In the genomic region with DNA sequence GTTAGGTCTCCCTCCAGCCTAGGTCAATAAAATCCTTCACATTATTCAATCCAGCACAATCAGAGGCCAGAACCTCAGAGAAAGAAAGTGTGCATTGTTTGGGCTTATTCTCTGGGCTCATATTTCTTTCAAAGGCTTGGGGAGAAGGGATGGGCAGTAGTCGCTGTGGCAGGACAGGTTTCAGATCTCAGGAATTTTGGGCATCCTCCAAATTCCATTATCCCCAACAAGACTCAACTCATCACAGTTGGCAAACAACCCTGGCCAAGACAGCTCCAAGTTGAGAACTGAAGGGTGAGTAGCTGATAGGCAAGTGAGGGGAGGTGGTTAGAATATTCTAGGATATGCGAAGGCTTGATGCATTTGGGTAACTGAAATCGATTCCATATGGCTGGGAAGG, we compare ENCODE assay signal across 26 cellular contexts. TPM values are rescaled to one million over a fixed set of nuclear protein-coding genes. Genes with fewer than 3 reads are reported as not detected.
DNase-seq lines count a peak whose midpoint lies in the region; ATAC-seq, FAIRE-seq and TF ChIP-seq lines count a peak whose summit lies in the region.
"Had no signal": no experiment of that assay in that cellular context is flagged by ENCODE, and none has a peak within 500 bp of the region (broad histone marks: within the 10 kb centered on the region; RNA-seq: fewer than 3 reads in every experiment).

No MANE protein-coding gene starts in this region.

- H3K9me1 ChIP-seq in keratinocyte (ENCODE audit: control insufficient read depth, extremely low read depth, insufficient read depth, low read length) = no peaks in the 10 kb centered on the region

- in situ Hi-C loops in gastrocnemius medialis (cut with MboI; ENCODE audit: low sequenced_read_pairs in 4 of 4) = no loop called here

- POLR2A ChIA-PET in RWPE1 (lab: Yijun Ruan, JAX; ENCODE audit: low non-redundant PET) = no interaction called here

- peak overlapping the region; percentile 59; the same call in 1 of the 2 replicates for H3K27ac ChIP-seq in RWPE1
- H3K27ac ChIP-seq in keratinocyte (ENCODE audit: control insufficient read depth, insufficient read depth, low read length) = peak overlapping the region; percentile 0
- H3K27ac ChIP-seq in gastrocnemius medialis = no peak overlapping the region
- H3K27ac ChIP-seq: BLaER1 treated with 17β-estradiol and CSF1 and Interleukin-3, amounts not matched to agents 10 nM and 100 nM; GM23248; SK-N-MC had no signal

- H3K4me1 ChIP-seq in keratinocyte (ENCODE audit: control insufficient read depth, extremely low read depth, insufficient read depth, low read length) = peaks cover 28% of the 10 kb centered on the region
- H3K4me1 ChIP-seq in gastrocnemius medialis = no peaks in the 10 kb centered on the region
- H3K4me1 ChIP-seq: BLaER1 treated with 17β-estradiol and CSF1 and Interleukin-3, amounts not matched to agents 10 nM and 100 nM had no signal

- H4K20me1 ChIP-seq in keratinocyte (ENCODE audit: control insufficient read depth, extremely low read depth, insufficient read depth, low read length) = no peaks in the 10 kb centered on the region
- H4K20me1 ChIP-seq: BLaER1 treated with 17β-estradiol and CSF1 and Interleukin-3, amounts not matched to agents 10 nM and 100 nM had no signal

- no peak for TF ChIP-seq CTCF in RWPE1 (conservative IDR thresholded peaks at IDR 0.05; ENCODE audit: low read depth)
- TF ChIP-seq CTCF in bronchial epithelial cell (IDR thresholded peaks at IDR 0.05; ENCODE audit: insufficient read depth, low read length, severe bottlenecking) = no peak
- TF ChIP-seq CTCF in keratinocyte (optimal IDR thresholded peaks at IDR 0.05 in 1 of 3, IDR thresholded peaks at IDR 0.05 in 1 of 3, conservative IDR thresholded peaks at IDR 0.05 in 1 of 3; ENCODE audit: extremely low read depth in 1 of 3, insufficient read depth in 2 of 3, low read length in 3 of 3) = no peak
- TF ChIP-seq CTCF in gastrocnemius medialis (IDR thresholded peaks at IDR 0.05 in 4 of 5, conservative IDR thresholded peaks at IDR 0.05 in 1 of 5) = no peak

- intact Hi-C loops in gastrocnemius medialis (cut with DNase I; ENCODE audit: low total_unique reads) = no loop called here

- H3K36me3 ChIP-seq in bronchial epithelial cell (ENCODE audit: control insufficient read depth, insufficient read depth, low read length) (no peaks in the 10 kb centered on the region), keratinocyte (ENCODE audit: control insufficient read depth in 2 of 2, extremely low read depth in 1 of 2, insufficient read depth in 2 of 2, low read length in 2 of 2) (no peaks in the 10 kb centered on the region), gastrocnemius medialis (no peaks in the 10 kb centered on the region)
- H3K36me3 ChIP-seq: BLaER1 treated with 17β-estradiol and CSF1 and Interleukin-3, amounts not matched to agents 10 nM and 100 nM had no signal

- CTCF ChIA-PET in RWPE1 (lab: Yijun Ruan, JAX) = interaction anchor here (0.6 kb wide), 1 partner anchor 88 kb away, joined by 4 read pairs; no protein-coding TSS in a partner anchor

- H3K4me3 ChIP-seq in bronchial epithelial cell (ENCODE audit: low read depth, low read length) (no peak overlapping the region), keratinocyte (ENCODE audit: control insufficient read depth in 2 of 3, extremely low read depth in 1 of 3, insufficient read depth in 2 of 3, low read depth in 1 of 3, low read length in 3 of 3) (no peak overlapping the region), gastrocnemius medialis (no peak overlapping the region)
- H3K4me3 ChIP-seq: BLaER1 treated with 17β-estradiol and CSF1 and Interleukin-3, amounts not matched to agents 10 nM and 100 nM; GM23248; K562; SK-N-MC had no signal

- DNase-seq in RWPE1 (ENCODE audit: low spot score) (peak; percentile 88), bronchial epithelial cell (ENCODE audit: low read depth) (peak; percentile 78), keratinocyte (ENCODE audit: low read depth, low spot score) (peak; percentile 19), HTR-8/SVneo (ENCODE audit: insufficient read length, low spot score) (no peak), gastrocnemius medialis (no peak)
- DNase-seq in stimulated activated CD4-positive, alpha-beta T cell treated with anti-CD3 and anti-CD28 coated beads, Interleukin-2, amount 100 ng/mL, for 24 hours = no peak
- DNase-seq: ACHN; Calu3; CD8-positive, alpha-beta memory T cell; DMS153; GM23248; H9; HFFc6; NCI-H1105; NCI-H146; NCI-H2029 treated with DMSO at 0.1 percent for 48 hours; NCI-H446; NCI-H526 treated with DMSO at 0.1 percent for 48 hours; OCI-M1; SHP77 treated with DMSO at 0.1 percent for 48 hours had no signal

- no peaks in the 10 kb centered on the region for H3K79me2 ChIP-seq in keratinocyte (ENCODE audit: control insufficient read depth, insufficient read depth, low read length)

- FAIRE-seq in bronchial epithelial cell (lab: Jason Lieb, UNC) (no peak), keratinocyte (lab: Jason Lieb, UNC) (peak; percentile 85), HTR-8/SVneo (lab: Jason Lieb, UNC) (no peak)
- FAIRE-seq: GM12891, HepG2, K562 had no signal

- ATAC-seq in gastrocnemius medialis (no peak), HG03565 (IDR thresholded peaks at IDR 0.05; ENCODE audit: unreplicated experiment) (no peak)
- ATAC-seq: HepG2, K562 had no signal

- H3K27me3 ChIP-seq in bronchial epithelial cell (ENCODE audit: control insufficient read depth, insufficient read depth, low read length) = no peaks in the 10 kb centered on the region
- H3K27me3 ChIP-seq in keratinocyte (ENCODE audit: control insufficient read depth, extremely low read depth, insufficient read depth, low read length) = no peaks in the 10 kb centered on the region
- H3K27me3 ChIP-seq in gastrocnemius medialis = no peaks in the 10 kb centered on the region
- H3K27me3 ChIP-seq: BLaER1 treated with 17β-estradiol and CSF1 and Interleukin-3, amounts not matched to agents 10 nM and 100 nM had no signal

- H3K9me3 ChIP-seq in keratinocyte (ENCODE audit: control insufficient read depth, low read depth, low read length) = no peaks in the 10 kb centered on the region
- H3K9me3 ChIP-seq in gastrocnemius medialis = no peaks in the 10 kb centered on the region
- H3K9me3 ChIP-seq: BLaER1 treated with 17β-estradiol and CSF1 and Interleukin-3, amounts not matched to agents 10 nM and 100 nM had no signal

- no peak for TF ChIP-seq POLR2A in gastrocnemius medialis (IDR thresholded peaks at IDR 0.05)

- H2AFZ ChIP-seq in keratinocyte (ENCODE audit: control insufficient read depth, low read length) = peak overlapping the region; percentile 20
- H2AFZ ChIP-seq: GM23248 had no signal

- dilution Hi-C loops in keratinocyte (cut with MboI; ENCODE audit: extremely low pct_ligation_motif_present, low sequenced_read_pairs) = no loop called here

- H3K4me2 ChIP-seq in keratinocyte (ENCODE audit: control insufficient read depth, extremely low read depth, insufficient read depth, low read depth, low read length) = peak overlapping the region; percentile 26
- H3K4me2 ChIP-seq: BLaER1 treated with 17β-estradiol and CSF1 and Interleukin-3, amounts not matched to agents 10 nM and 100 nM had no signal

- no peak overlapping the region for H3K9ac ChIP-seq in keratinocyte (ENCODE audit: control insufficient read depth, extremely low read depth, insufficient read depth, low read length)
- H3K9ac ChIP-seq: BLaER1 treated with 17β-estradiol and CSF1 and Interleukin-3, amounts not matched to agents 10 nM and 100 nM; GM23248 had no signal

RNA-seq across cellular contexts. Expression of gene CHD6, which starts 27.2 kb away (rescaled TPM):
- total RNA-seq in bronchial epithelial cell = 10.8 and 15.9 TPM in 2 replicates
- polyA plus RNA-seq in keratinocyte = 5.4 to 6.8 TPM (median 6.0 TPM) in 3 replicates
- 25.4 TPM for polyA plus RNA-seq in keratinocyte (2011; ENCODE audit: low read depth)
- polyA plus RNA-seq in keratinocyte (2011; cell fraction: cytosol; rRNA removed) = 3.6 and 5.7 TPM in 2 replicates
- polyA plus RNA-seq in keratinocyte (2011; cell fraction: nucleus; rRNA removed) = 21.3 and 25.2 TPM in 2 replicates
- polyA plus RNA-seq in keratinocyte (2012; ENCODE audit: low replicate concordance) = 4.6 and 6.4 TPM in 2 replicates
- polyA minus RNA-seq in keratinocyte = 12.6 to 24.0 TPM (median 19.1 TPM) in 3 replicates
- 4.0 TPM for polyA minus RNA-seq in keratinocyte (2011; cell fraction: cytosol; rRNA and poly(A)+ RNA removed)
- polyA minus RNA-seq in keratinocyte (2011; cell fraction: nucleus; rRNA and poly(A)+ RNA removed) = 31.4 and 60.3 TPM in 2 replicates
- 10 to 100 TPM; 12.8 to 33.7 (median 19.2) TPM for total RNA-seq in gastrocnemius medialis

Comparison
In these comparisons a context has a peak if more than half of its experiments do, and no peak if none do; other contexts are left out.
1. DNase-seq: peak in RWPE1 (single experiment), bronchial epithelial cell (single experiment) and keratinocyte (single experiment); none in stimulated activated CD4-positive, alpha-beta T cell treated with anti-CD3 and anti-CD28 coated beads, Interleukin-2, amount 100 ng/mL, for 24 hours (0 of 2), HTR-8/SVneo (single experiment) and gastrocnemius medialis (0 of 2).
2. H3K27ac ChIP-seq: peak in RWPE1 (single experiment) and keratinocyte (single experiment); none in gastrocnemius medialis (0 of 4).